1 cellular context compared by ENCODE assay signal in the genomic region with DNA sequence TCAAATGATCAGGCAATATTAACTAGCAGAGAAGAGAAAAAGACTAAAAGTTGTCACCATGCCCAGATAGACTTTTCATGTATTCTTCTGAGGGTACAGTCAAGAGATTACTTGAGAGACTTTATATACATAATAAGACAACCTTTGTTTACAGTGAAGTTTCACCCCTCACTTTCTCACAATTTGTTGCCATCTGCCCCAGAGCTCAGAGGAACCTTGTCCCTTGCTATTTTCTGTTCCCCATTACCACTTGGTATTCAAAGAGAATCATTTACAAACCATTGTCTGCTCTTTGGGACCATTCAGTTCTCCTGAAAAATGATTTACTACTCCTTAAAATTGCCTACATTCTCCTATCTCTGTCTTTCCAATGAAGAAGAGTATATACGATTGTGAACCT.
TF ChIP-seq lines count a peak whose summit lies in the region.

No MANE protein-coding gene starts in this region.

TF ChIP-seq in GM23338, 12 proteins besides CTCF, POLR2A, EP300 and RAD21 (continued from another document):
- TF ChIP-seq, protein P1, sequence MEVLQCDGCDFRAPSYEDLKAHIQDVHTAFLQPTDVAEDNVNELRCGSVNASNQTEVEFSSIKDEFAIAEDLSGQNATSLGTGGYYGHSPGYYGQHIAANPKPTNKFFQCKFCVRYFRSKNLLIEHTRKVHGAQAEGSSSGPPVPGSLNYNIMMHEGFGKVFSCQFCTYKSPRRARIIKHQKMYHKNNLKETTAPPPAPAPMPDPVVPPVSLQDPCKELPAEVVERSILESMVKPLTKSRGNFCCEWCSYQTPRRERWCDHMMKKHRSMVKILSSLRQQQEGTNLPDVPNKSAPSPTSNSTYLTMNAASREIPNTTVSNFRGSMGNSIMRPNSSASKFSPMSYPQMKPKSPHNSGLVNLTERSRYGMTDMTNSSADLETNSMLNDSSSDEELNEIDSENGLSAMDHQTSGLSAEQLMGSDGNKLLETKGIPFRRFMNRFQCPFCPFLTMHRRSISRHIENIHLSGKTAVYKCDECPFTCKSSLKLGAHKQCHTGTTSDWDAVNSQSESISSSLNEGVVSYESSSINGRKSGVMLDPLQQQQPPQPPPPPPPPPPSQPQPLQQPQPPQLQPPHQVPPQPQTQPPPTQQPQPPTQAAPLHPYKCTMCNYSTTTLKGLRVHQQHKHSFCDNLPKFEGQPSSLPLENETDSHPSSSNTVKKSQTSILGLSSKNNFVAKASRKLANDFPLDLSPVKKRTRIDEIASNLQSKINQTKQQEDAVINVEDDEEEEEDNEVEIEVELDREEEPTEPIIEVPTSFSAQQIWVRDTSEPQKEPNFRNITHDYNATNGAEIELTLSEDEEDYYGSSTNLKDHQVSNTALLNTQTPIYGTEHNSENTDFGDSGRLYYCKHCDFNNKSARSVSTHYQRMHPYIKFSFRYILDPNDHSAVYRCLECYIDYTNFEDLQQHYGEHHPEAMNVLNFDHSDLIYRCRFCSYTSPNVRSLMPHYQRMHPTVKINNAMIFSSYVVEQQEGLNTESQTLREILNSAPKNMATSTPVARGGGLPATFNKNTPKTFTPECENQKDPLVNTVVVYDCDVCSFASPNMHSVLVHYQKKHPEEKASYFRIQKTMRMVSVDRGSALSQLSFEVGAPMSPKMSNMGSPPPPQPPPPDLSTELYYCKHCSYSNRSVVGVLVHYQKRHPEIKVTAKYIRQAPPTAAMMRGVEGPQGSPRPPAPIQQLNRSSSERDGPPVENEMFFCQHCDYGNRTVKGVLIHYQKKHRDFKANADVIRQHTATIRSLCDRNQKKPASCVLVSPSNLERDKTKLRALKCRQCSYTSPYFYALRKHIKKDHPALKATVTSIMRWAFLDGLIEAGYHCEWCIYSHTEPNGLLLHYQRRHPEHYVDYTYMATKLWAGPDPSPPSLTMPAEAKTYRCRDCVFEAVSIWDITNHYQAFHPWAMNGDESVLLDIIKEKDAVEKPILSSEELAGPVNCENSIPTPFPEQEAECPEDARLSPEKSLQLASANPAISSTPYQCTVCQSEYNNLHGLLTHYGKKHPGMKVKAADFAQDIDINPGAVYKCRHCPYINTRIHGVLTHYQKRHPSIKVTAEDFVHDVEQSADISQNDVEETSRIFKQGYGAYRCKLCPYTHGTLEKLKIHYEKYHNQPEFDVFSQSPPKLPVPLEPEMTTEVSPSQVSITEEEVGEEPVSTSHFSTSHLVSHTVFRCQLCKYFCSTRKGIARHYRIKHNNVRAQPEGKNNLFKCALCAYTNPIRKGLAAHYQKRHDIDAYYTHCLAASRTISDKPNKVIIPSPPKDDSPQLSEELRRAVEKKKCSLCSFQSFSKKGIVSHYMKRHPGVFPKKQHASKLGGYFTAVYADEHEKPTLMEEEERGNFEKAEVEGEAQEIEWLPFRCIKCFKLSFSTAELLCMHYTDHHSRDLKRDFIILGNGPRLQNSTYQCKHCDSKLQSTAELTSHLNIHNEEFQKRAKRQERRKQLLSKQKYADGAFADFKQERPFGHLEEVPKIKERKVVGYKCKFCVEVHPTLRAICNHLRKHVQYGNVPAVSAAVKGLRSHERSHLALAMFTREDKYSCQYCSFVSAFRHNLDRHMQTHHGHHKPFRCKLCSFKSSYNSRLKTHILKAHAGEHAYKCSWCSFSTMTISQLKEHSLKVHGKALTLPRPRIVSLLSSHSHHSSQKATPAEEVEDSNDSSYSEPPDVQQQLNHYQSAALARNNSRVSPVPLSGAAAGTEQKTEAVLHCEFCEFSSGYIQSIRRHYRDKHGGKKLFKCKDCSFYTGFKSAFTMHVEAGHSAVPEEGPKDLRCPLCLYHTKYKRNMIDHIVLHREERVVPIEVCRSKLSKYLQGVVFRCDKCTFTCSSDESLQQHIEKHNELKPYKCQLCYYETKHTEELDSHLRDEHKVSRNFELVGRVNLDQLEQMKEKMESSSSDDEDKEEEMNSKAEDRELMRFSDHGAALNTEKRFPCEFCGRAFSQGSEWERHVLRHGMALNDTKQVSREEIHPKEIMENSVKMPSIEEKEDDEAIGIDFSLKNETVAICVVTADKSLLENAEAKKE (CRISPR knock-in tag; IDR thresholded peaks at IDR 0.05), result no peak
- TF ChIP-seq EZH2 (IDR thresholded peaks at IDR 0.05; ENCODE audit: low read depth, unreplicated experiment), result no peak
- no peak for TF ChIP-seq NANOG (IDR thresholded peaks at IDR 0.05; ENCODE audit: borderline replicate concordance)
- TF ChIP-seq JUNB (IDR thresholded peaks at IDR 0.05; ENCODE audit: unreplicated experiment), result no peak
- no peak for TF ChIP-seq CREB1 (CRISPR knock-in tag; IDR thresholded peaks at IDR 0.05; ENCODE audit: low read depth)
- TF ChIP-seq, protein P2, sequence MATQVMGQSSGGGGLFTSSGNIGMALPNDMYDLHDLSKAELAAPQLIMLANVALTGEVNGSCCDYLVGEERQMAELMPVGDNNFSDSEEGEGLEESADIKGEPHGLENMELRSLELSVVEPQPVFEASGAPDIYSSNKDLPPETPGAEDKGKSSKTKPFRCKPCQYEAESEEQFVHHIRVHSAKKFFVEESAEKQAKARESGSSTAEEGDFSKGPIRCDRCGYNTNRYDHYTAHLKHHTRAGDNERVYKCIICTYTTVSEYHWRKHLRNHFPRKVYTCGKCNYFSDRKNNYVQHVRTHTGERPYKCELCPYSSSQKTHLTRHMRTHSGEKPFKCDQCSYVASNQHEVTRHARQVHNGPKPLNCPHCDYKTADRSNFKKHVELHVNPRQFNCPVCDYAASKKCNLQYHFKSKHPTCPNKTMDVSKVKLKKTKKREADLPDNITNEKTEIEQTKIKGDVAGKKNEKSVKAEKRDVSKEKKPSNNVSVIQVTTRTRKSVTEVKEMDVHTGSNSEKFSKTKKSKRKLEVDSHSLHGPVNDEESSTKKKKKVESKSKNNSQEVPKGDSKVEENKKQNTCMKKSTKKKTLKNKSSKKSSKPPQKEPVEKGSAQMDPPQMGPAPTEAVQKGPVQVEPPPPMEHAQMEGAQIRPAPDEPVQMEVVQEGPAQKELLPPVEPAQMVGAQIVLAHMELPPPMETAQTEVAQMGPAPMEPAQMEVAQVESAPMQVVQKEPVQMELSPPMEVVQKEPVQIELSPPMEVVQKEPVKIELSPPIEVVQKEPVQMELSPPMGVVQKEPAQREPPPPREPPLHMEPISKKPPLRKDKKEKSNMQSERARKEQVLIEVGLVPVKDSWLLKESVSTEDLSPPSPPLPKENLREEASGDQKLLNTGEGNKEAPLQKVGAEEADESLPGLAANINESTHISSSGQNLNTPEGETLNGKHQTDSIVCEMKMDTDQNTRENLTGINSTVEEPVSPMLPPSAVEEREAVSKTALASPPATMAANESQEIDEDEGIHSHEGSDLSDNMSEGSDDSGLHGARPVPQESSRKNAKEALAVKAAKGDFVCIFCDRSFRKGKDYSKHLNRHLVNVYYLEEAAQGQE (IDR thresholded peaks at IDR 0.05; ENCODE audit: unreplicated experiment), result no peak
- no peak for TF ChIP-seq ZNF114 (CRISPR knock-in tag; IDR thresholded peaks at IDR 0.05)
- TF ChIP-seq STAT1 (IDR thresholded peaks at IDR 0.05; ENCODE audit: unreplicated experiment), result no peak
